ENCODE assay signal across 9 cellular contexts in genomic region chr3:168847293-168847883, GRCh38.
DNase-seq lines count a peak whose midpoint lies in the region; ATAC-seq and TF ChIP-seq lines count a peak whose summit lies in the region.
"Had no signal": no experiment of that assay in that cellular context is flagged by ENCODE, and none has a peak within 500 bp of the region (broad histone marks: within the 10 kb centered on the region; RNA-seq: fewer than 3 reads in every experiment).

No MANE protein-coding gene starts in this region.

- DNase-seq in DMS153 treated with DMSO at 0.1 percent for 48 hours (lab: John Stamatoyannopoulos, UW; ENCODE audit: unreplicated experiment) (peak; percentile 46), RPMI8226 (peak; percentile 76), fibroblast of the aortic adventitia (ENCODE audit: low read depth) (peak; percentile 66), retinal pigment epithelial cell (ENCODE audit: low read depth) (no peak)
- no peak for DNase-seq in stimulated activated naive CD4-positive, alpha-beta T cell treated with Interleukin-2 at 50 U/mL for 16 hours (lab: John Stamatoyannopoulos, UW)
- DNase-seq in activated T-cell treated with anti-CD3 and anti-CD28 coated beads, Interleukin-2, amount 50 U/mL, for 48 hours: no peak

- H3K27me3 ChIP-seq in KMS-11 (ENCODE audit: insufficient read depth, low read depth): no peaks in the 10 kb centered on the region; the same call in 1 of the 2 replicates

- no peak overlapping the region for H3K27ac ChIP-seq in KMS-11
- H3K27ac ChIP-seq: skin epidermis had no signal

- H3K4me3 ChIP-seq in KMS-11 (IDR thresholded peaks at IDR 0.05; ENCODE audit: insufficient read depth, low read depth, low read length) (no peak overlapping the region), fibroblast of the aortic adventitia (ENCODE audit: low read depth, low read length) (no peak overlapping the region), retinal pigment epithelial cell (ENCODE audit: low read length) (peak overlapping the region; percentile 1)
- H3K4me3 ChIP-seq: skin epidermis had no signal

- no peaks in the 10 kb centered on the region for H3K36me3 ChIP-seq in KMS-11 (ENCODE audit: insufficient read depth)

- ATAC-seq in GM19463 (IDR thresholded peaks at IDR 0.05; ENCODE audit: unreplicated experiment): peak; percentile 67

- H3K9ac ChIP-seq in KMS-11: no peak overlapping the region

- peak overlapping the region; percentile 4; the same call in 1 of the 2 replicates for H2AFZ ChIP-seq in KMS-11 (ENCODE audit: low read depth)

- H3K79me2 ChIP-seq in KMS-11 (ENCODE audit: insufficient read depth, low read depth): no peaks in the 10 kb centered on the region

- TF ChIP-seq CTCF in KMS-11 (conservative IDR thresholded peaks at IDR 0.05; ENCODE audit: low read depth, low read length) (peak; percentile 86), fibroblast of the aortic adventitia (IDR thresholded peaks at IDR 0.05; ENCODE audit: insufficient read depth, low read length) (peak; percentile 42), retinal pigment epithelial cell (conservative IDR thresholded peaks at IDR 0.05; ENCODE audit: low read depth, low read length) (peak; percentile 53)

- H3K4me1 ChIP-seq in KMS-11 (ENCODE audit: low read depth, poor library complexity, severe bottlenecking): peaks cover 2% of the 10 kb centered on the region

- peak overlapping the region; percentile 6; the same call in 1 of the 2 replicates for H3K4me2 ChIP-seq in KMS-11

- no peaks in the 10 kb centered on the region for H4K20me1 ChIP-seq in KMS-11 (ENCODE audit: insufficient read depth)

Comparison
In these comparisons a context has a peak if more than half of its experiments do, and no peak if none do; other contexts are left out.
1. DNase-seq: peak in DMS153 treated with DMSO at 0.1 percent for 48 hours (single experiment), RPMI8226 (single experiment) and fibroblast of the aortic adventitia (single experiment); none in retinal pigment epithelial cell (single experiment), stimulated activated naive CD4-positive, alpha-beta T cell treated with Interleukin-2 at 50 U/mL for 16 hours (single experiment) and activated T-cell treated with anti-CD3 and anti-CD28 coated beads, Interleukin-2, amount 50 U/mL, for 48 hours (0 of 2).
2. Peak in every context shown above with its lines, with median percentiles within 50 percentile points of each other: CTCF ChIP-seq.